1 cellular context compared by ENCODE assay signal in genomic region chr10:104424719-104425118, GRCh38.
TF ChIP-seq lines count a peak whose summit lies in the region.

No MANE protein-coding gene starts in this region.

TF ChIP-seq in WTC11, 78 proteins besides CTCF, POLR2A, EP300 and RAD21 (continued from another document):
- TF ChIP-seq OVOL2 (CRISPR knock-in tag; IDR thresholded peaks at IDR 0.05; ENCODE audit: borderline replicate concordance) (no peak), TCF7 (CRISPR knock-in tag; IDR thresholded peaks at IDR 0.05; ENCODE audit: low read depth) (no peak), E2F1 (CRISPR knock-in tag; IDR thresholded peaks at IDR 0.05) (no peak), ZMAT4 (CRISPR knock-in tag; IDR thresholded peaks at IDR 0.05) (no peak), ZNF281 (CRISPR knock-in tag; IDR thresholded peaks at IDR 0.05) (no peak), ATF3 (CRISPR knock-in tag; conservative IDR thresholded peaks at IDR 0.05) (no peak), ZNF671 (CRISPR knock-in tag; IDR thresholded peaks at IDR 0.05) (no peak), KAT7 (CRISPR knock-in tag; IDR thresholded peaks at IDR 0.05; ENCODE audit: borderline replicate concordance) (no peak), MYBL2 (CRISPR knock-in tag; IDR thresholded peaks at IDR 0.05) (no peak), CREB1 (CRISPR knock-in tag; IDR thresholded peaks at IDR 0.05) (no peak)
